ENCODE assay signal across 8 cellular contexts in genomic region chr2:176096986-176097819, GRCh38. TPM values are rescaled to one million over a fixed set of nuclear protein-coding genes. Genes with fewer than 3 reads are reported as not detected.
DNase-seq lines count a peak whose midpoint lies in the region; ATAC-seq and TF ChIP-seq lines count a peak whose summit lies in the region.

No MANE protein-coding gene starts in this region.

- intact Hi-C loops in activated CD4-positive, alpha-beta T cell treated with anti-CD3 and anti-CD28 coated beads for 36 hours (cut with DNase I, micrococcal nuclease) = loop anchor here (1.0 to 10.0 kb wide), 10 partner anchors 95 to 1395 kb away; partner anchors contain the start of gene LNPK (in 1 of the 2)

- ATAC-seq in GM18517 (IDR thresholded peaks at IDR 0.05; ENCODE audit: unreplicated experiment) (peak; percentile 69), HG03097 (IDR thresholded peaks at IDR 0.05; ENCODE audit: low FRiP score, unreplicated experiment) (peak; percentile 61)
- peak; percentile 86 for ATAC-seq in activated CD4-positive, alpha-beta T cell treated with anti-CD3 and anti-CD28 coated beads for 36 hours

- peaks cover 77% of the 10 kb centered on the region for H3K27me3 Mint-ChIP-seq in activated CD4-positive, alpha-beta T cell treated with anti-CD3 and anti-CD28 coated beads for 36 hours

- TF ChIP-seq CTCF in AG10803 (conservative IDR thresholded peaks at IDR 0.05; ENCODE audit: low read length) = peak; percentile 80

- peaks cover 27% of the 10 kb centered on the region for H3K4me1 Mint-ChIP-seq in activated CD4-positive, alpha-beta T cell treated with anti-CD3 and anti-CD28 coated beads for 36 hours

- POLR2A ChIA-PET in activated CD4-positive, alpha-beta T cell treated with anti-CD3 and anti-CD28 coated beads for 36 hours (lab: Charles Lee) = interaction anchor here (0.5 to 0.7 kb wide), 2 partner anchors 1084 to 1873 kb away, joined by 3 read pairs; no protein-coding TSS in a partner anchor

- H3K27ac Mint-ChIP-seq in activated CD4-positive, alpha-beta T cell treated with anti-CD3 and anti-CD28 coated beads for 36 hours = no peak overlapping the region

- no peaks in the 10 kb centered on the region for H3K9me3 Mint-ChIP-seq in activated CD4-positive, alpha-beta T cell treated with anti-CD3 and anti-CD28 coated beads for 36 hours (ENCODE audit: low read depth)

- peak overlapping the region; percentile 50 for H3K4me3 Mint-ChIP-seq in activated CD4-positive, alpha-beta T cell treated with anti-CD3 and anti-CD28 coated beads for 36 hours

- CTCF ChIA-PET in activated CD4-positive, alpha-beta T cell treated with anti-CD3 and anti-CD28 coated beads for 36 hours (lab: Charles Lee) = interaction anchor here (0.6 to 4.7 kb wide), 33 partner anchors 9 to 1374 kb away, joined by 3 to 86 read pairs (median 4); no protein-coding TSS in a partner anchor

- no peaks in the 10 kb centered on the region for H3K36me3 Mint-ChIP-seq in activated CD4-positive, alpha-beta T cell treated with anti-CD3 and anti-CD28 coated beads for 36 hours (ENCODE audit: low read depth)

- H3K4me3 ChIP-seq in AG10803 (ENCODE audit: low read length) = peak overlapping the region; percentile 58

- DNase-seq in AG10803 (ENCODE audit: low read depth) (peak; percentile 56), NCI-H226 (peak; percentile 51), medulla oblongata (ENCODE audit: extremely low spot score) (peak; percentile 53)
- DNase-seq in activated CD4-positive, alpha-beta T cell treated with anti-CD3 and anti-CD28 coated beads for 36 hours = peak; percentile 78
- DNase-seq in effector CD4-positive, alpha-beta T cell = peak; percentile 38
- peak; percentile 21 for DNase-seq in stimulated activated CD8-positive, alpha-beta memory T cell treated with anti-CD3 and anti-CD28 coated beads, Interleukin-12 subunit alpha, Interleukin-12 subunit beta, amount 100 ng/mL, for 4 hours (ENCODE audit: low read depth)

RNA-seq across cellular contexts. Expression of gene HOXD12, which starts 2.4 kb away (rescaled TPM):
- not detected for total RNA-seq in activated CD4-positive, alpha-beta T cell treated with anti-CD3 and anti-CD28 coated beads for 36 hours

RNA-seq across cellular contexts. Expression of gene HOXD13, which starts 4.7 kb away (rescaled TPM):
- total RNA-seq in activated CD4-positive, alpha-beta T cell treated with anti-CD3 and anti-CD28 coated beads for 36 hours = not detected

RNA-seq across cellular contexts. Expression of gene HOXD11, which starts 9.9 kb away (rescaled TPM):
- total RNA-seq in activated CD4-positive, alpha-beta T cell treated with anti-CD3 and anti-CD28 coated beads for 36 hours = not detected

RNA-seq across cellular contexts. Expression of gene EVX2, which starts 13.4 kb away (rescaled TPM):
- total RNA-seq in activated CD4-positive, alpha-beta T cell treated with anti-CD3 and anti-CD28 coated beads for 36 hours = not detected

RNA-seq across cellular contexts. Expression of gene HOXD10, which starts 19.4 kb away (rescaled TPM):
- not detected for total RNA-seq in activated CD4-positive, alpha-beta T cell treated with anti-CD3 and anti-CD28 coated beads for 36 hours

Comparison
In these comparisons a context has a peak if more than half of its experiments do, and no peak if none do; other contexts are left out.
1. Peak in every context shown above with its lines: DNase-seq, ATAC-seq and H3K4me3 ChIP-seq.
2. DNase-seq: peak in every context shown above with its lines; median percentile 78 in activated CD4-positive, alpha-beta T cell treated with anti-CD3 and anti-CD28 coated beads for 36 hours; 56 in AG10803; 53 in medulla oblongata; 51 in NCI-H226; 38 in effector CD4-positive, alpha-beta T cell; 21 in stimulated activated CD8-positive, alpha-beta memory T cell treated with anti-CD3 and anti-CD28 coated beads, Interleukin-12 subunit alpha, Interleukin-12 subunit beta, amount 100 ng/mL, for 4 hours.